ENCODE assay signal across 8 cellular contexts in genomic region chr2:113602869-113603466, GRCh38. TPM values are rescaled to one million over a fixed set of nuclear protein-coding genes. Genes with fewer than 3 reads are reported as not detected.
DNase-seq lines count a peak whose midpoint lies in the region; ATAC-seq and TF ChIP-seq lines count a peak whose summit lies in the region.

No MANE protein-coding gene starts in this region.

- TF ChIP-seq CTCF in WI38 (IDR thresholded peaks at IDR 0.05; ENCODE audit: low read depth, low read length) = no peak

- H3K27ac ChIP-seq in skin epidermis = peak overlapping the region; percentile 13 to 92 (median 82)

- ATAC-seq in GM21367 (IDR thresholded peaks at IDR 0.05; ENCODE audit: unreplicated experiment) = peak; percentile 22
- ATAC-seq in left cardiac atrium = peak; percentile 60 to 88

- intact Hi-C loops in left cardiac atrium (cut with DNase I) = no loop called here

- peak overlapping the region; percentile 71 for H3K4me3 ChIP-seq in WI38 (ENCODE audit: low read depth, low read length)
- H3K4me3 ChIP-seq in skin epidermis = peak overlapping the region; percentile 22 to 49 (median 37)

- DNase-seq in left cardiac atrium = no peak
- DNase-seq in RPMI8226 = no peak
- no peak for DNase-seq in D341Med (ENCODE audit: low spot score)
- DNase-seq in activated effector memory CD4-positive, alpha-beta T cell treated with Interleukin-2 at 50 U/mL for 16 hours = no peak
- no peak for DNase-seq in A172 (ENCODE audit: low spot score)

RNA-seq across cellular contexts. Expression of gene RABL2A, which starts 24.1 kb away (rescaled TPM):
- 1 to 10 TPM; 5.8 to 7.7 TPM for total RNA-seq in left cardiac atrium
- total RNA-seq in A172 (2014; rRNA removed; shearing (Covaris generic)) = 7.0 and 14.4 TPM in 2 replicates
